26 cellular contexts compared by ENCODE assay signal in the genomic region with DNA sequence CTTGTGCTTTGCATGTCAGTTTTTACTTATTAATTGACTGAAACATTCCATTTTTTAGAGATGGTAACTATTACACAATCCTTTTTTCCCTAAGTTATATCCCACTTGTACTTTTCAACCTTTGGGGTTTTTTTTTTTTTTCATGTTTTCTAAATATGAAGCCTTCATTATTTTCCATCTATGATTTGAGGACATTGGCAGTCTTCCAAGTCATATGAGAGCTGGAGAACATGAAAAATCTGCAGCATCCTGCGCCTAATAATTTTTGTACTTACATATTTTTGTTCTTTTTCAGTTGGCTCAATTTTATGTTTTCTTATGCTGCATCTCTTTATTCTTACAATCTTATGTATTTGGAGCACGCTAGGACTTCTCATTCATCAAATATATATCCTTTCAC.
"Had no signal": no experiment of that assay in that cellular context is flagged by ENCODE, and none has a peak within 500 bp of the region (broad histone marks: within the 10 kb centered on the region; RNA-seq: fewer than 3 reads in every experiment).

No MANE protein-coding gene starts in this region.

- H3K4me3 ChIP-seq: coronary artery, psoas muscle, tibial nerve, uterus had no signal

- H3K4me1 ChIP-seq: psoas muscle, tibial nerve, uterus had no signal

- FAIRE-seq: small intestine had no signal

- H3K27me3 ChIP-seq: foreskin keratinocyte, tibial nerve, uterus had no signal

- H3K27ac Mint-ChIP-seq: activated naive CD4-positive, alpha-beta T cell treated with anti-CD3 and anti-CD28 coated beads, Interleukin-2, amount 10 ng/mL, durations not matched to agents 7 days and 5 days; activated naive CD8-positive, alpha-beta T cell treated with anti-CD3 and anti-CD28 coated beads, Interleukin-2, amount 50 U/mL, for 24 hours; brain; stimulated activated naive CD8-positive, alpha-beta T cell treated with anti-CD3 and anti-CD28 coated beads, Interleukin-15, Interleukin-2, amounts not matched to agents 100 ng/mL and 50 ng/mL, for 24 hours had no signal

- DNase-seq: activated CD4-positive, alpha-beta T cell treated with anti-CD3 and anti-CD28 coated beads for 1 hour; activated CD8-positive, alpha-beta memory T cell treated with anti-CD3 and anti-CD28 coated beads for 24 hours; activated CD8-positive, alpha-beta memory T cell treated with anti-CD3 and anti-CD28 coated beads, Interleukin-2, amount 50 U/mL, for 48 hours; activated effector memory CD4-positive, alpha-beta T cell treated with Interleukin-2 at 50 U/mL for 16 hours; activated naive CD4-positive, alpha-beta T cell treated with anti-CD3 and anti-CD28 coated beads, Interleukin-2, amount 10 ng/mL, durations not matched to agents 7 days and 5 days; activated naive CD8-positive, alpha-beta T cell treated with anti-CD3 and anti-CD28 coated beads, Interleukin-2, amount 50 U/mL, for 24 hours; activated T-cell treated with anti-CD3 and anti-CD28 coated beads, Interleukin-2, amount 50 U/mL, for 48 hours; anterior cingulate cortex; central memory CD4-positive, alpha-beta T cell; effector CD4-positive, alpha-beta T cell; foreskin keratinocyte; glutamatergic neuron; hippocampal formation; mammary epithelial cell; occipital lobe; psoas muscle; small intestine; stimulated activated CD4-positive, alpha-beta T cell treated with anti-CD3 and anti-CD28 coated beads, Interleukin-15, amount 100 ng/mL, for 24 hours; stimulated activated CD4-positive, alpha-beta T cell treated with anti-CD3 and anti-CD28 coated beads, Interleukin-2, amount 100 ng/mL, for 48 hours; T-helper 2 cell; uterus; WERI-Rb-1 had no signal

- H3K36me3 ChIP-seq: uterus had no signal

- H3K4me3 Mint-ChIP-seq: activated naive CD4-positive, alpha-beta T cell treated with anti-CD3 and anti-CD28 coated beads, Interleukin-2, amount 10 ng/mL, durations not matched to agents 7 days and 5 days; activated naive CD8-positive, alpha-beta T cell treated with anti-CD3 and anti-CD28 coated beads, Interleukin-2, amount 50 U/mL, for 24 hours; brain; stimulated activated naive CD8-positive, alpha-beta T cell treated with anti-CD3 and anti-CD28 coated beads, Interleukin-15, Interleukin-2, amounts not matched to agents 100 ng/mL and 50 ng/mL, for 24 hours had no signal

- H3K4me1 Mint-ChIP-seq: activated naive CD4-positive, alpha-beta T cell treated with anti-CD3 and anti-CD28 coated beads, Interleukin-2, amount 10 ng/mL, durations not matched to agents 7 days and 5 days; activated naive CD8-positive, alpha-beta T cell treated with anti-CD3 and anti-CD28 coated beads, Interleukin-2, amount 50 U/mL, for 24 hours; brain had no signal

- H3K9me3 Mint-ChIP-seq: activated naive CD4-positive, alpha-beta T cell treated with anti-CD3 and anti-CD28 coated beads, Interleukin-2, amount 10 ng/mL, durations not matched to agents 7 days and 5 days; stimulated activated naive CD8-positive, alpha-beta T cell treated with anti-CD3 and anti-CD28 coated beads, Interleukin-15, Interleukin-2, amounts not matched to agents 100 ng/mL and 50 ng/mL, for 24 hours had no signal

- H3K36me3 Mint-ChIP-seq: activated naive CD4-positive, alpha-beta T cell treated with anti-CD3 and anti-CD28 coated beads, Interleukin-2, amount 10 ng/mL, durations not matched to agents 7 days and 5 days had no signal

- H3K27me3 Mint-ChIP-seq: activated naive CD4-positive, alpha-beta T cell treated with anti-CD3 and anti-CD28 coated beads, Interleukin-2, amount 10 ng/mL, durations not matched to agents 7 days and 5 days; brain had no signal

- H3K27ac ChIP-seq: coronary artery, foreskin keratinocyte, psoas muscle, tibial nerve, uterus, WERI-Rb-1 had no signal

- H3K9me3 ChIP-seq: psoas muscle, tibial nerve, uterus had no signal

- ATAC-seq: activated naive CD8-positive, alpha-beta T cell treated with anti-CD3 and anti-CD28 coated beads, Interleukin-2, amount 50 U/mL, for 24 hours; foreskin keratinocyte; psoas muscle had no signal
